Comparison of ENCODE assay signal across 18 cellular contexts in the genomic region with DNA sequence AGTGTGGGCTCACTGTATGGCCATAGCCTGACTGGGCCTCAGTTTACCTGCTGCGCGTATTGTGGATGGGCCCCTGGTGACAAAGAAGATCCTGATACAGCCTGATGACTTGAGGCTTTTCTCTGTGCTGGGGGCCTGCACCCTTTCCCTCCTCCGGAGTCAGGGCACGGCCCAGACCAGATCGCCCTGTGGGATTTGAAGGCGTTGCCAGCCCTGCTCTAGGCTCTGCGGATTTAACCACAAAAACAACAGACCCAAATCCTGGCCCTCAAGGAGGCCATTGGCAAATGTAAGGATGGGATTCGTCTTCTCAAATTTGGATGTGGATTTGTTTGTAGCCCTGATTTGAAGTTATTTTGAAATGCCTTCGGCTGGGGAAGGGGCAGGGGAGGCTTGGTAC.
"Had no signal": no experiment of that assay in that cellular context is flagged by ENCODE, and none has a peak within 500 bp of the region (broad histone marks: within the 10 kb centered on the region; RNA-seq: fewer than 3 reads in every experiment).

No MANE protein-coding gene starts in this region.

- H3K4me1 ChIP-seq: upper lobe of right lung had no signal

- H3K36me3 ChIP-seq: gastrocnemius medialis, neutrophil, sigmoid colon, thoracic aorta, upper lobe of right lung had no signal

- H3K9me3 ChIP-seq: gastrocnemius medialis, neutrophil, sigmoid colon, thoracic aorta, upper lobe of right lung had no signal

- ATAC-seq: activated CD4-positive, CD25-positive, alpha-beta regulatory T cell treated with anti-CD3 and anti-CD28 coated beads, Interleukin-2, amount 50 U/mL, for 24 hours; activated CD8-positive, alpha-beta T cell treated with anti-CD3 and anti-CD28 coated beads, Interleukin-2, amount 10 ng/mL, durations not matched to agents 7 days and 5 days; gastrocnemius medialis; naive thymus-derived CD8-positive, alpha-beta T cell; stimulated activated naive B cell treated with anti-CD40 and anti-IgM and Interleukin-4, amounts not matched to agents 10 μg/mL and 1 μg/mL and 100 μg/mL, for 72 hours; upper lobe of right lung had no signal

- DNase-seq: activated CD4-positive, alpha-beta T cell treated with anti-CD3 and anti-CD28 coated beads, Interleukin-2, amount 10 ng/mL, durations not matched to agents 7 days and 5 days; activated CD8-positive, alpha-beta memory T cell treated with anti-CD3 and anti-CD28 coated beads, Interleukin-2, amount 50 U/mL, for 4 hours; activated CD8-positive, alpha-beta T cell treated with anti-CD3 and anti-CD28 coated beads, Interleukin-2, amount 10 ng/mL, durations not matched to agents 7 days and 5 days; activated effector memory CD4-positive, alpha-beta T cell treated with Interleukin-2 at 50 U/mL for 16 hours; activated naive CD4-positive, alpha-beta T cell treated with anti-CD3 and anti-CD28 coated beads, Interleukin-2, amount 10 ng/mL, durations not matched to agents 7 days and 5 days; activated T-cell treated with anti-CD3 and anti-CD28 coated beads, Interleukin-2, amount 50 U/mL, for 48 hours; aorta; effector CD8-positive, alpha-beta T cell; gastrocnemius medialis; head of caudate nucleus; naive thymus-derived CD8-positive, alpha-beta T cell; sigmoid colon; stimulated activated naive B cell treated with anti-CD40 and anti-IgM and Interleukin-4, amounts not matched to agents 10 μg/mL and 1 μg/mL and 100 μg/mL, for 72 hours; upper lobe of right lung had no signal

- H3K27me3 ChIP-seq: gastrocnemius medialis, sigmoid colon, upper lobe of right lung had no signal

- H2AFZ ChIP-seq: parathyroid adenoma had no signal

- H3K9ac ChIP-seq: parathyroid adenoma had no signal

- H3K79me2 ChIP-seq: parathyroid adenoma had no signal

- H3K4me3 ChIP-seq: gastrocnemius medialis, sigmoid colon, thoracic aorta, upper lobe of right lung had no signal

- H3K27ac ChIP-seq: gastrocnemius medialis, neutrophil, parathyroid adenoma, sigmoid colon, thoracic aorta, upper lobe of right lung had no signal
